ENCODE assay signal across 1 cellular context in genomic region chr14:64725360-64725815, GRCh38.
A peak's percentile ranks its signal among the peaks of the same experiment; 100 is the strongest.
TF ChIP-seq lines count a peak whose summit lies in the region.

No MANE protein-coding gene starts in this region.

TF ChIP-seq in GM12878, 131 proteins besides CTCF, POLR2A, EP300 and RAD21 (continued from another document):
- TF ChIP-seq SMARCA5 (IDR thresholded peaks at IDR 0.05) (no peak), ZSCAN29 (IDR thresholded peaks at IDR 0.05) (no peak), EZH2 (IDR thresholded peaks at IDR 0.05; ENCODE audit: borderline replicate concordance, control insufficient read depth, low read depth, low read length) (no peak), RFX5 (IDR thresholded peaks at IDR 0.05; ENCODE audit: low read depth, low read length) (no peak), TCF7 (IDR thresholded peaks at IDR 0.05; ENCODE audit: borderline replicate concordance) (no peak), MTA2 (IDR thresholded peaks at IDR 0.05; ENCODE audit: low read depth) (0 out of 2 replicates have a peak, but pooled peaks have one; percentile 24), MEF2B (IDR thresholded peaks at IDR 0.05; ENCODE audit: partially characterized antibody, poor library complexity, severe bottlenecking) (peak; percentile 73), KLF5 (IDR thresholded peaks at IDR 0.05; ENCODE audit: partially characterized antibody) (no peak), MEF2A (IDR thresholded peaks at IDR 0.05; ENCODE audit: insufficient read depth, low read depth, low read length) (no peak), ESRRA (IDR thresholded peaks at IDR 0.05; ENCODE audit: low read length) (no peak)
- TF ChIP-seq, protein P1, sequence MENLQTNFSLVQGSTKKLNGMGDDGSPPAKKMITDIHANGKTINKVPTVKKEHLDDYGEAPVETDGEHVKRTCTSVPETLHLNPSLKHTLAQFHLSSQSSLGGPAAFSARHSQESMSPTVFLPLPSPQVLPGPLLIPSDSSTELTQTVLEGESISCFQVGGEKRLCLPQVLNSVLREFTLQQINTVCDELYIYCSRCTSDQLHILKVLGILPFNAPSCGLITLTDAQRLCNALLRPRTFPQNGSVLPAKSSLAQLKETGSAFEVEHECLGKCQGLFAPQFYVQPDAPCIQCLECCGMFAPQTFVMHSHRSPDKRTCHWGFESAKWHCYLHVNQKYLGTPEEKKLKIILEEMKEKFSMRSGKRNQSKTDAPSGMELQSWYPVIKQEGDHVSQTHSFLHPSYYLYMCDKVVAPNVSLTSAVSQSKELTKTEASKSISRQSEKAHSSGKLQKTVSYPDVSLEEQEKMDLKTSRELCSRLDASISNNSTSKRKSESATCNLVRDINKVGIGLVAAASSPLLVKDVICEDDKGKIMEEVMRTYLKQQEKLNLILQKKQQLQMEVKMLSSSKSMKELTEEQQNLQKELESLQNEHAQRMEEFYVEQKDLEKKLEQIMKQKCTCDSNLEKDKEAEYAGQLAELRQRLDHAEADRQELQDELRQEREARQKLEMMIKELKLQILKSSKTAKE (IDR thresholded peaks at IDR 0.05; ENCODE audit: low read depth, poor library complexity, severe bottlenecking) = no peak
